18 cellular contexts compared by ENCODE assay signal in the genomic region with DNA sequence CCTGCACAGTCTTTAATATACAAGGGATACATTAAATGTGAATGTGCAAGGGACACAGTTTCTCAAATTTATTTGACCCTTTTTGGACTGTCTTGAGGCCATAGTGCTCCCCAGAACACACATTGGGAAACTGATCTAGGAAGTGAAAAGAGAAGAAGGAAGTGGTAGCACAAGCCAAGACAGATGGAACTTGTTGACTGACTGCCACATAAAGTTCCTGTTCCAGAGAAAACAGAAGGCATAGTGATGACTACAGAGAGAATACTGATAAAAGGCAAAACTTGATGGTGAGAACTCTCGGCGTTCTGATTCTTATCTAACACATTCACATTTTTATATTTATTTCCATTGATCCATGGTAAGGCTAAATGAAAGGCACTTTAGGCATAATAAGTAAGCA.
"Had no signal": no experiment of that assay in that cellular context is flagged by ENCODE, and none has a peak within 500 bp of the region (broad histone marks: within the 10 kb centered on the region; RNA-seq: fewer than 3 reads in every experiment).

No MANE protein-coding gene starts in this region.

- H3K4me3 Mint-ChIP-seq: activated T-cell treated with anti-CD3 and anti-CD28 coated beads, Interleukin-2, amount 50 U/mL, for 24 hours; activated T-helper 17 cell treated with anti-CD3 and anti-CD28 coated beads, Interleukin-2, amount 50 U/mL, for 72 hours; brain; naive thymus-derived CD8-positive, alpha-beta T cell; neural progenitor cell; WTC11 had no signal

- H3K27me3 Mint-ChIP-seq: activated T-cell treated with anti-CD3 and anti-CD28 coated beads, Interleukin-2, amount 50 U/mL, for 24 hours; activated T-helper 17 cell treated with anti-CD3 and anti-CD28 coated beads, Interleukin-2, amount 50 U/mL, for 72 hours; brain; naive thymus-derived CD8-positive, alpha-beta T cell had no signal

- H3K27ac Mint-ChIP-seq: activated naive CD4-positive, alpha-beta T cell treated with anti-CD3 and anti-CD28 coated beads, Interleukin-2, amount 50 U/mL, for 72 hours; activated T-cell treated with anti-CD3 and anti-CD28 coated beads, Interleukin-2, amount 50 U/mL, for 24 hours; activated T-helper 17 cell treated with anti-CD3 and anti-CD28 coated beads, Interleukin-2, amount 50 U/mL, for 72 hours; brain; naive thymus-derived CD8-positive, alpha-beta T cell; neural progenitor cell; WTC11 had no signal

- ATAC-seq: activated naive CD4-positive, alpha-beta T cell treated with anti-CD3 and anti-CD28 coated beads, Interleukin-2, amount 50 U/mL, for 72 hours; activated T-helper 17 cell treated with anti-CD3 and anti-CD28 coated beads, Interleukin-2, amount 50 U/mL, for 72 hours; naive thymus-derived CD8-positive, alpha-beta T cell; WTC11 had no signal

- H3K36me3 Mint-ChIP-seq: activated naive CD4-positive, alpha-beta T cell treated with anti-CD3 and anti-CD28 coated beads, Interleukin-2, amount 50 U/mL, for 72 hours; brain; neural progenitor cell; WTC11 had no signal

- H3K4me1 Mint-ChIP-seq: activated T-helper 17 cell treated with anti-CD3 and anti-CD28 coated beads, Interleukin-2, amount 50 U/mL, for 72 hours; naive thymus-derived CD8-positive, alpha-beta T cell; WTC11 had no signal

- DNase-seq: activated CD4-positive, alpha-beta T cell treated with anti-CD3 and anti-CD28 coated beads, Interleukin-2, amount 50 U/mL, for 4 hours; activated CD8-positive, alpha-beta memory T cell treated with anti-CD3 and anti-CD28 coated beads for 24 hours; activated CD8-positive, alpha-beta memory T cell treated with anti-CD3 and anti-CD28 coated beads, Interleukin-2, amount 50 U/mL, for 4 hours; activated T-cell treated with anti-CD3 and anti-CD28 coated beads, Interleukin-2, amount 50 U/mL, for 24 hours; aorta; heart right ventricle; kidney; naive thymus-derived CD8-positive, alpha-beta T cell; stimulated activated CD4-positive, alpha-beta T cell treated with anti-CD3 and anti-CD28 coated beads, Interleukin-2, amount 100 ng/mL, for 48 hours; stimulated activated CD8-positive, alpha-beta memory T cell treated with anti-CD3 and anti-CD28 coated beads, Interleukin-4, amount 100 ng/mL, for 48 hours; stimulated activated naive CD4-positive, alpha-beta T cell; T-helper 9 cell; upper lobe of left lung had no signal
